Comparison of ENCODE assay signal across 12 cellular contexts in genomic region chr9:35517136-35517535, GRCh38. TPM values are rescaled to one million over a fixed set of nuclear protein-coding genes. Genes with fewer than 3 reads are reported as not detected.
DNase-seq lines count a peak whose midpoint lies in the region; ATAC-seq and TF ChIP-seq lines count a peak whose summit lies in the region.
"Had no signal": no experiment of that assay in that cellular context is flagged by ENCODE, and none has a peak within 500 bp of the region (broad histone marks: within the 10 kb centered on the region; RNA-seq: fewer than 3 reads in every experiment).

No MANE protein-coding gene starts in this region.

- DNase-seq in HCEC 1CT: peak; percentile 32
- DNase-seq in DMS53 (lab: John Stamatoyannopoulos, UW): no peak
- DNase-seq: naive B cell; NCI-H446; stimulated activated naive CD8-positive, alpha-beta T cell treated with anti-CD3 and anti-CD28 coated beads, Interleukin-15, Interleukin-2, amounts not matched to agents 100 U/mL and 50 U/mL, for 24 hours had no signal

- ATAC-seq in GM19452 (IDR thresholded peaks at IDR 0.05; ENCODE audit: unreplicated experiment) (no peak), HG03135 (IDR thresholded peaks at IDR 0.05; ENCODE audit: unreplicated experiment) (no peak), GM18907 (IDR thresholded peaks at IDR 0.05; ENCODE audit: unreplicated experiment) (no peak)
- ATAC-seq: stimulated activated naive CD8-positive, alpha-beta T cell treated with anti-CD3 and anti-CD28 coated beads, Interleukin-15, Interleukin-2, amounts not matched to agents 100 U/mL and 50 U/mL, for 24 hours had no signal

- peak overlapping the region; percentile 75 to 95 (median 93) for H3K27ac Mint-ChIP-seq in brain
- H3K27ac Mint-ChIP-seq: dendritic cell treated with granulocyte-macrophage colony-stimulating factor and Interleukin-4, amounts not matched to agents 40 ng/mL and 50 ng/mL, for 4 days had no signal

- H3K36me3 Mint-ChIP-seq in brain: peaks cover 7% of the 10 kb centered on the region
- H3K36me3 Mint-ChIP-seq: naive B cell had no signal

- peaks cover 59% of the 10 kb centered on the region for H3K4me1 Mint-ChIP-seq in brain
- H3K4me1 Mint-ChIP-seq: naive B cell had no signal

- H3K27me3 ChIP-seq in layer of hippocampus (ENCODE audit: control insufficient read depth, insufficient read depth, low read length): no peaks in the 10 kb centered on the region

- H3K4me3 ChIP-seq in skin epidermis: no peak overlapping the region

- H3K27ac ChIP-seq in layer of hippocampus (ENCODE audit: low read depth, low read length) (peak overlapping the region; percentile 93), skin epidermis (peak overlapping the region in 19 of 21 experiments; percentile 6 to 84 (median 67))

- peak overlapping the region in 3 of 5 experiments; percentile 4 to 68 (median 16) for H3K4me3 Mint-ChIP-seq in brain
- H3K4me3 Mint-ChIP-seq: dendritic cell treated with granulocyte-macrophage colony-stimulating factor and Interleukin-4, amounts not matched to agents 40 ng/mL and 50 ng/mL, for 4 days; naive B cell had no signal

- no peaks in the 10 kb centered on the region for H3K9me3 Mint-ChIP-seq in brain
- H3K9me3 Mint-ChIP-seq: dendritic cell treated with granulocyte-macrophage colony-stimulating factor and Interleukin-4, amounts not matched to agents 40 ng/mL and 50 ng/mL, for 4 days; naive B cell had no signal

- no peak for TF ChIP-seq CTCF in brain (conservative IDR thresholded peaks at IDR 0.05)

- H3K27me3 Mint-ChIP-seq in brain: no peaks in the 10 kb centered on the region
- H3K27me3 Mint-ChIP-seq: dendritic cell treated with granulocyte-macrophage colony-stimulating factor and Interleukin-4, amounts not matched to agents 40 ng/mL and 50 ng/mL, for 4 days; naive B cell had no signal

RNA-seq across cellular contexts. Expression of gene RUSC2, which starts 27.2 kb away (rescaled TPM):
- polyA plus RNA-seq in brain (ENCODE audit: insufficient read depth, low read depth, low replicate concordance): 45.0 TPM
